In the genomic region with DNA sequence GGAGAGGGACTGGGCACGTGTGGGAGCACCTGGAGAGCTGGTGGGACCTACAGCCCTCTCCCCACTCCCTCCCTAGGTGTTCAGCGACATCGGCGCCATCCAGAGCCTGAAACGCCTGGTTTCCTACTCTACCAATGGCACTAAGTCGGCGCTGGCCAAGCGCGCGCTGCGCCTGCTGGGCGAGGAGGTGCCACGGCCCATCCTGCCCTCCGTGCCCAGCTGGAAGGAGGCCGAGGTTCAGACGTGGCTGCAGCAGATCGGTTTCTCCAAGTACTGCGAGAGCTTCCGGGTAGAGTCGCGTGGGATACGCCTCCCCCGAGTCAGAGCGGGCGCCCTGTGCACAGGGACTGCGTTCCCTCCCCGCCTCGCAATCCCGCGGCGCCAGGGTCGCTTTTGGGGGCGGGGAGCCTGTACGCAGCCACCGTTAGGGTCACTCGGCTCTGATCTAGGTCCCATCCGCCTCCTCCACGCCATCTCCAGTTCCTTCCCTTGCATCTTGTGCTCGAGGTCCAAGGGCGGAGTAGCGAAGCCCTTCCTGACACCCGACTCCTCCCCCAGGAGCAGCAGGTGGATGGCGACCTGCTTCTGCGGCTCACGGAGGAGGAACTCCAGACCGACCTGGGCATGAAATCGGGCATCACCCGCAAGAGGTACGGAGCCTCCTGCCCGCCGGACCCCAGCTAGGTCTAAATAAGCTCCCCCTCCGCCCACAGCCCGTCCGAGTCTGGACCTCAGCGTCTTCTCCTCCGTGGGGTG, we compare ENCODE assay signal across 9 cellular contexts. TPM values are rescaled to one million over a fixed set of nuclear protein-coding genes. Genes with fewer than 3 reads are reported as not detected.
A peak's percentile ranks its signal among the peaks of the same experiment; 100 is the strongest.
DNase-seq lines count a peak whose midpoint lies in the region.
"Had no signal": no experiment of that assay in that cellular context is flagged by ENCODE, and none has a peak within 500 bp of the region (broad histone marks: within the 10 kb centered on the region; RNA-seq: fewer than 3 reads in every experiment).

No MANE protein-coding gene starts in this region.

- peaks cover 63% of the 10 kb centered on the region for H3K27me3 ChIP-seq in H7 (ENCODE audit: control insufficient read depth, insufficient read depth, low read length)

- no peaks in the 10 kb centered on the region for H3K36me3 ChIP-seq in H7 (replicated peaks; ENCODE audit: control insufficient read depth, insufficient read depth, low read length)

- DNase-seq in COR-L47 (lab: John Stamatoyannopoulos, UW) (peak; percentile 74), H7 (no peak), NOMO-1 treated with dmso at 0.1 percent for 144 hours (lab: John Stamatoyannopoulos, UW; ENCODE audit: unreplicated experiment) (peak; percentile 71), iPS-NIHi11 (ENCODE audit: low spot score) (peak; percentile 65), NCI-H1694 treated with DMSO at 0.1 percent for 48 hours (lab: John Stamatoyannopoulos, UW) (no peak), cerebellar cortex (ENCODE audit: low spot score) (no peak)
- peak; percentile 46 for DNase-seq in activated gamma-delta T cell treated with anti-CD3 and anti-CD28 coated beads, Interleukin-2, amount 50 U/mL, for 16 hours (ENCODE audit: low read depth)
- DNase-seq in stimulated activated CD4-positive, alpha-beta T cell treated with anti-CD3 and anti-CD28 coated beads, Interleukin-2, amount 100 ng/mL, for 24 hours, result peak; percentile 65 to 74

- H3K4me3 ChIP-seq in H7 (ENCODE audit: insufficient read depth, low read depth, low read length), result peak overlapping the region; percentile 63

RNA-seq across cellular contexts. Expression of a gene that starts 13.0 kb away (rescaled TPM):
- total RNA-seq in H7 (2014; rRNA removed; shearing (Covaris generic)), result 0.62 and 1.7 TPM in 2 replicates

RNA-seq across cellular contexts. Expression of a gene that starts 14.4 kb away (rescaled TPM):
- total RNA-seq in H7 (2014; rRNA removed; shearing (Covaris generic)), result 0.04 and 0.14 TPM in 2 replicates
- total RNA-seq: glomerular endothelial cell had no signal

RNA-seq across cellular contexts. Expression of a gene that starts 19.5 kb away (rescaled TPM):
- not detected in 2 replicates for total RNA-seq in H7 (2014; rRNA removed; shearing (Covaris generic))
- total RNA-seq: glomerular endothelial cell had no signal

RNA-seq across cellular contexts. Expression of a gene that starts 21.6 kb away (rescaled TPM):
- 5.7 and 6.7 TPM in 2 replicates for total RNA-seq in H7 (2014; rRNA removed; shearing (Covaris generic))

RNA-seq across cellular contexts. Expression of a gene that starts 27.1 kb away (rescaled TPM):
- total RNA-seq in H7 (2014; rRNA removed; shearing (Covaris generic)), result 115 and 130 TPM in 2 replicates

Comparison
In these comparisons a context has a peak if more than half of its experiments do, and no peak if none do; other contexts are left out.
1. DNase-seq: peak in COR-L47 (single experiment), NOMO-1 treated with dmso at 0.1 percent for 144 hours (single experiment), activated gamma-delta T cell treated with anti-CD3 and anti-CD28 coated beads, Interleukin-2, amount 50 U/mL, for 16 hours (single experiment), iPS-NIHi11 (single experiment) and stimulated activated CD4-positive, alpha-beta T cell treated with anti-CD3 and anti-CD28 coated beads, Interleukin-2, amount 100 ng/mL, for 24 hours (2 of 2); none in H7 (single experiment), NCI-H1694 treated with DMSO at 0.1 percent for 48 hours (single experiment) and cerebellar cortex (single experiment).